26 cellular contexts compared by ENCODE assay signal in genomic region chr2:41621095-41621494, GRCh38.
"Had no signal": no experiment of that assay in that cellular context is flagged by ENCODE, and none has a peak within 500 bp of the region (broad histone marks: within the 10 kb centered on the region; RNA-seq: fewer than 3 reads in every experiment).

No MANE protein-coding gene starts in this region.

- ATAC-seq: activated T-cell treated with anti-CD3 and anti-CD28 coated beads, Interleukin-2, amount 50 U/mL, for 72 hours; activated T-helper 17 cell treated with anti-CD3 and anti-CD28 coated beads, Interleukin-2, amount 50 U/mL, for 72 hours had no signal

- DNase-seq: activated B cell treated with CpG ODN at 0.5 μM for 24 hours; activated CD4-positive, alpha-beta memory T cell treated with anti-CD3 and anti-CD28 coated beads for 36 hours; activated CD4-positive, alpha-beta T cell treated with anti-CD3 and anti-CD28 coated beads for 4 hours; activated CD4-positive, alpha-beta T cell treated with anti-CD3 and anti-CD28 coated beads, Interleukin-2, amount 50 U/mL, for 1 hour; activated CD4-positive, CD25-positive, alpha-beta regulatory T cell treated with anti-CD3 and anti-CD28 coated beads, Interleukin-2, amount 50 U/mL, for 72 hours; activated CD8-positive, alpha-beta memory T cell treated with anti-CD3 and anti-CD28 coated beads, Interleukin-2, amount 50 U/mL, for 48 hours; activated effector memory CD4-positive, alpha-beta T cell treated with anti-CD3 and anti-CD28 coated beads, Interleukin-2, amount 50 U/mL, for 16 hours; activated naive CD4-positive, alpha-beta T cell; activated naive CD4-positive, alpha-beta T cell treated with anti-CD3 and anti-CD28 coated beads, Interleukin-2, amount 50 U/mL, for 16 hours; activated naive CD8-positive, alpha-beta T cell treated with anti-CD3 and anti-CD28 coated beads for 36 hours; activated T-cell treated with anti-CD3 and anti-CD28 coated beads, Interleukin-2, amount 50 U/mL, for 72 hours; amniotic stem cell; aorta; Karpas-422; KBM-7; NCI-H446; NCI-H774; OCI-M1; Right ventricle myocardium superior; SW 1271; T-helper 1 cell; T-helper 2 cell; T-helper 9 cell had no signal

- H3K36me3 ChIP-seq: cardiac muscle cell had no signal

- H3K27me3 ChIP-seq: cardiac muscle cell had no signal

- H3K4me3 ChIP-seq: cardiac muscle cell had no signal

- H3K27ac ChIP-seq: cardiac muscle cell, VCaP had no signal
